9 cellular contexts compared by ENCODE assay signal in the genomic region with DNA sequence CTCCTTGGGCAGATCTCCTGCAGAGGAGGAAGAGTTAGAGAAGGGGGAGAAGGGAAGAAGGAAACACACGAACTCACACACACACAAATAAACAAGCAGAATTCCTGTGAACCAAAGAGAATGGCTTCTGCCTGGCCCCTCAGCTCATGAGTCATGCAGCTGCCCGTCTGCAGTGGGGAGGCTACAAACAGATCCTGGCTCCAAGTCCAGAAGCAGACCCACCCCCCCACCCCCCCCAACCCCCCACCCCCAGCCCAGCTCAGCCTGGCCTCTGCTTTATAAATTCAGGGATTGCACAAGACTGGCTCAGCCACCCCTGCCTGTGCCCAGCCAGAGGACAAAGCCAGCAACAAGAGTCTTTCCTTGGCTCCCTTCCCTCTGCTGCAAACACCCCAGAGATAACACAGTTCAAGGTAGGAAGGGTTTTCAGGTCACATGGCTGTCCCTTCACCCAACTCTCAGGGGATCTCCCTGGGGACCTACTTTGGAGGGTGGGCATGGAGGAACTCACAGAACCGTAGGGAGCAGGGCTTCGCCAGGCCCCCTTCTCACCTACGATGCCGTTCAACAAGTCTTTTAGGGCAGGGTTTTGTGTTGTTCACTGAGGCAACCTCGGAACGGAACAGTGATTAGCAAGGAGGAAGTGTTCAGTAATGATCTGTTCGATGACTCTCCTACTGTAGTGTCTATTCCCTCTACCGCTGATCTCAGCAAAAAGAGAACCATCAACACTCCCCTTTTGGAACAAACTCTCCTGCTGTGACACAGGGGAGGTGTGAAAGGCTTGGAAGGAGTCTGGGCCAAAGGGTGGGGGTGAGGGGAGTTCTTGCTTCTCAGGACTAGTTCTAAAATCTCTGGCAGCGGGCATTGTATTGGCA. TPM values are rescaled to one million over a fixed set of nuclear protein-coding genes. Genes with fewer than 3 reads are reported as not detected.
A peak's percentile ranks its signal among the peaks of the same experiment; 100 is the strongest.
DNase-seq lines count a peak whose midpoint lies in the region; FAIRE-seq and TF ChIP-seq lines count a peak whose summit lies in the region.
"Had no signal": no experiment of that assay in that cellular context is flagged by ENCODE, and none has a peak within 500 bp of the region (broad histone marks: within the 10 kb centered on the region; RNA-seq: fewer than 3 reads in every experiment).

No MANE protein-coding gene starts in this region.

- H3K4me1 ChIP-seq in kidney (ENCODE audit: control insufficient read depth in 1 of 2, insufficient read depth in 1 of 2, low read depth in 1 of 2, low read length in 2 of 2) (peaks cover 11 to 16% of the 10 kb centered on the region in 2 donors), testis (peaks cover 77% of the 10 kb centered on the region)

- no peak overlapping the region for H3K9ac ChIP-seq in kidney (ENCODE audit: low read length in 2 of 2)

- H3K36me3 ChIP-seq in kidney (ENCODE audit: control insufficient read depth in 1 of 2, insufficient read depth in 2 of 2, low read length in 2 of 2) (peaks cover 0 to 8% of the 10 kb centered on the region in 2 donors), testis (ENCODE audit: low read depth, missing control alignments) (no peaks in the 10 kb centered on the region)

- H3K27ac ChIP-seq in angular gyrus (ENCODE audit: low read depth, low read length) (peak overlapping the region; percentile 68), kidney (ENCODE audit: low read depth in 2 of 2, low read length in 2 of 2) (peak overlapping the region; percentile 25 to 56), testis (peak overlapping the region; percentile 72 to 85)
- H3K27ac ChIP-seq: C4-2B had no signal

- H3K4me3 ChIP-seq in kidney (ENCODE audit: low read length in 2 of 2) (no peak overlapping the region), testis (no peak overlapping the region)

- 31 to 48% methylated on average over 7 to 11 of the region's 11 CpGs for WGBS in testis, 2 donors

- H3K9me3 ChIP-seq in kidney (ENCODE audit: control insufficient read depth in 1 of 2, low read length in 2 of 2) (no peaks in the 10 kb centered on the region), testis (no peaks in the 10 kb centered on the region)

- TF ChIP-seq CTCF in kidney (IDR thresholded peaks at IDR 0.05; ENCODE audit: borderline replicate concordance, extremely low read depth, insufficient read depth) (no peak), testis (IDR thresholded peaks at IDR 0.05) (no peak)

- no peak for TF ChIP-seq POLR2A in testis (IDR thresholded peaks at IDR 0.05)

- no peaks in the 10 kb centered on the region for H3K27me3 ChIP-seq in testis

- peak; percentile 42 for DNase-seq in SIG-M5 treated with dmso at 0.1 percent for 504 hours (lab: John Stamatoyannopoulos, UW; ENCODE audit: unreplicated experiment)
- DNase-seq in SIG-M5 (lab: John Stamatoyannopoulos, UW): no peak
- peak; percentile 86 for DNase-seq in kidney
- DNase-seq in testis: peak; percentile 65
- DNase-seq in stimulated activated CD4-positive, alpha-beta T cell treated with anti-CD3 and anti-CD28 coated beads, Interleukin-12 subunit alpha, Interleukin-12 subunit beta, amount 100 ng/mL, for 4 hours: no peak
- no peak for DNase-seq in NCI-H146 (lab: John Stamatoyannopoulos, UW)
- DNase-seq in NCI-H1105 treated with DMSO at 0.1 percent for 48 hours (lab: John Stamatoyannopoulos, UW): no peak

- intact Hi-C loops in kidney (cut with DNase I): no loop called here
- intact Hi-C loops in testis (cut with DNase I; ENCODE audit: low total_unique reads): no loop called here

- no peak for FAIRE-seq in kidney (lab: Jason Lieb, UNC)

RNA-seq across cellular contexts. Expression of gene RPL27A, which starts 35.5 kb away (rescaled TPM):
- total RNA-seq in kidney (664 TPM), testis (100 to 1,000 TPM; 340 to 586 TPM)
- polyA plus RNA-seq in kidney (ENCODE audit: insufficient read depth, low read depth, low replicate concordance) (2,260 TPM), testis (ENCODE audit: insufficient read depth, low read depth, low replicate concordance) (1,052 TPM)

RNA-seq across cellular contexts. Expression of gene TRIM66, which starts 35.6 kb away (rescaled TPM):
- total RNA-seq in kidney (25.7 TPM), testis (10 to 100 TPM; 37.4 to 49.6 TPM)
- polyA plus RNA-seq in kidney (ENCODE audit: insufficient read depth, low read depth, low replicate concordance) (1.4 TPM), testis (ENCODE audit: insufficient read depth, low read depth, low replicate concordance) (49.2 TPM)

Comparison
In these comparisons a context has a peak if more than half of its experiments do, and no peak if none do; other contexts are left out.
1. DNase-seq: peak in SIG-M5 treated with dmso at 0.1 percent for 504 hours (single experiment), kidney (single experiment) and testis (single experiment); none in SIG-M5 (single experiment), stimulated activated CD4-positive, alpha-beta T cell treated with anti-CD3 and anti-CD28 coated beads, Interleukin-12 subunit alpha, Interleukin-12 subunit beta, amount 100 ng/mL, for 4 hours (single experiment), NCI-H146 (single experiment) and NCI-H1105 treated with DMSO at 0.1 percent for 48 hours (single experiment).
2. Peak in every context shown above with its lines, with median percentiles within 50 percentile points of each other: H3K27ac ChIP-seq.